In the genomic region with DNA sequence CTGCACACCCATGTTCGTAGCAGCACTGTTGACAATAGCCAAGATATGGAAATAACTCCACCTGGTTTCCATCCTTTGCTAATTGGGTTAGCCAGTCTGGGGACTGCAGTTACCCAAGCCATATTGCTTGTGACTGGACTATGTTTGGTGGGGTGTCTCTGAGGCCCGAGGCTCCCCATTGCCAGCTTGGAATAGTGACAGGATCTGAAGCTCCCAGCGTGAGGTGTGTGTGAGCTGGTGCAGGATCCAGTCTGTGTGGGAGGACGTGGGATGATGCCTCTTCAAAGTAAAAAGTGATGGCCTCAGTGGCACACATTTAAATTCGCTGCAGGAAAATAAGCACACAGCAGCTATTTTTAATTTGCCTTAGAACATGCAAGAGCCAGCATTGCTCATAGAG, we compare ENCODE assay signal across 14 cellular contexts.
A peak's percentile ranks its signal among the peaks of the same experiment; 100 is the strongest.
DNase-seq lines count a peak whose midpoint lies in the region; ATAC-seq and TF ChIP-seq lines count a peak whose summit lies in the region.
"Had no signal": no experiment of that assay in that cellular context is flagged by ENCODE, and none has a peak within 500 bp of the region (broad histone marks: within the 10 kb centered on the region; RNA-seq: fewer than 3 reads in every experiment).

No MANE protein-coding gene starts in this region.

- H3K4me3 Mint-ChIP-seq in activated CD4-positive, alpha-beta memory T cell treated with anti-CD3 and anti-CD28 coated beads for 36 hours, result no peak overlapping the region
- H3K4me3 Mint-ChIP-seq: CD4-positive, alpha-beta T cell; GM23338 had no signal

- H3K27ac ChIP-seq in neuronal stem cell (replicated peaks; ENCODE audit: low read length), result no peak overlapping the region
- H3K27ac ChIP-seq in thoracic aorta, result no peak overlapping the region
- H3K27ac ChIP-seq: C4-2B had no signal

- no peak overlapping the region for H3K14ac ChIP-seq in neuronal stem cell (ENCODE audit: low read length)

- no peak overlapping the region for H3K9ac ChIP-seq in neuronal stem cell (ENCODE audit: low read depth, low read length, poor library complexity)

- no peaks in the 10 kb centered on the region for H3K9me3 ChIP-seq in neuronal stem cell (replicated peaks in 1 of 2; ENCODE audit: control insufficient read depth in 2 of 2, insufficient read depth in 1 of 2, low read depth in 1 of 2, low read length in 2 of 2)
- H3K9me3 ChIP-seq in thoracic aorta, result no peaks in the 10 kb centered on the region
- H3K9me3 ChIP-seq: Caco-2 had no signal

- H3K27me3 ChIP-seq in neuronal stem cell (ENCODE audit: control insufficient read depth in 3 of 3, insufficient read depth in 3 of 3, low read depth in 1 of 3, low read length in 3 of 3) (no peaks in the 10 kb centered on the region), thoracic aorta (replicated peaks; ENCODE audit: insufficient read depth) (no peaks in the 10 kb centered on the region)

- no CpG with 5 or more reads among the region's 5 CpGs for WGBS in neuronal stem cell (ENCODE audit: extremely low coverage in 2 of 2, insufficient read length in 2 of 2, insufficient replicate concordance in 1 of 2), 2 donors

- POLR2A ChIA-PET in activated CD4-positive, alpha-beta memory T cell treated with anti-CD3 and anti-CD28 coated beads for 36 hours (lab: Charles Lee), result no interaction called here

- H2AFZ ChIP-seq in neuronal stem cell (ENCODE audit: low read length), result no peak overlapping the region
- H2AFZ ChIP-seq: GM23338 had no signal

- no peak overlapping the region for H4K91ac ChIP-seq in neuronal stem cell (ENCODE audit: low read depth, low read length, poor library complexity)

- no peak overlapping the region for H3K4me3 ChIP-seq in neuronal stem cell (ENCODE audit: low read length in 2 of 2)
- peak overlapping the region; percentile 30 for H3K4me3 ChIP-seq in thoracic aorta
- H3K4me3 ChIP-seq: GM23338 had no signal

- no peak overlapping the region for H2BK120ac ChIP-seq in neuronal stem cell (ENCODE audit: low read depth, low read length)

- TF ChIP-seq CTCF in thoracic aorta (IDR thresholded peaks at IDR 0.05), result no peak

- H3K36me3 ChIP-seq in neuronal stem cell (replicated peaks in 1 of 2; ENCODE audit: control insufficient read depth in 2 of 2, insufficient read depth in 2 of 2, low read length in 2 of 2), result no peaks in the 10 kb centered on the region
- H3K36me3 ChIP-seq in thoracic aorta, result no peaks in the 10 kb centered on the region

- H3K4me1 Mint-ChIP-seq in activated CD4-positive, alpha-beta memory T cell treated with anti-CD3 and anti-CD28 coated beads for 36 hours (ENCODE audit: low read depth), result peaks cover 4% of the 10 kb centered on the region

- H3K27me3 Mint-ChIP-seq in activated CD4-positive, alpha-beta memory T cell treated with anti-CD3 and anti-CD28 coated beads for 36 hours, result peaks cover 18% of the 10 kb centered on the region

- H3K79me1 ChIP-seq in neuronal stem cell (ENCODE audit: low read depth, low read length), result no peaks in the 10 kb centered on the region

- no peaks in the 10 kb centered on the region for H3K9me3 Mint-ChIP-seq in activated CD4-positive, alpha-beta memory T cell treated with anti-CD3 and anti-CD28 coated beads for 36 hours
- H3K9me3 Mint-ChIP-seq: CD4-positive, alpha-beta T cell; GM23338 had no signal

- no peak overlapping the region for H2BK12ac ChIP-seq in neuronal stem cell (ENCODE audit: low read length)

- no peak overlapping the region for H2BK15ac ChIP-seq in neuronal stem cell (ENCODE audit: low read length)

- H3K23ac ChIP-seq in neuronal stem cell (ENCODE audit: low read depth, low read length, poor library complexity), result no peak overlapping the region

- no peak overlapping the region for H3K4me2 ChIP-seq in neuronal stem cell (ENCODE audit: insufficient read depth, low read length, poor library complexity, severe bottlenecking)
- H3K4me2 ChIP-seq: GM23338 had no signal

- H3K4me1 ChIP-seq in neuronal stem cell (ENCODE audit: control insufficient read depth in 2 of 2, insufficient read depth in 1 of 2, low read depth in 1 of 2, low read length in 2 of 2) (peaks cover 1 to 17% of the 10 kb centered on the region in 2 donors), thoracic aorta (ENCODE audit: control insufficient read depth in 1 of 2, low read depth in 2 of 2) (peaks cover 0 to 12% of the 10 kb centered on the region in 2 donors)
- H3K4me1 ChIP-seq: Caco-2 had no signal

- CTCF ChIA-PET in activated CD4-positive, alpha-beta memory T cell treated with anti-CD3 and anti-CD28 coated beads for 36 hours (lab: Charles Lee), result no interaction called here

- no peak overlapping the region for H3K27ac Mint-ChIP-seq in activated CD4-positive, alpha-beta memory T cell treated with anti-CD3 and anti-CD28 coated beads for 36 hours
- H3K27ac Mint-ChIP-seq: CD4-positive, alpha-beta T cell; GM23338 had no signal

- H4K8ac ChIP-seq in neuronal stem cell (ENCODE audit: low read depth, low read length), result no peak overlapping the region

- H3K18ac ChIP-seq in neuronal stem cell (ENCODE audit: low read length), result peak overlapping the region; percentile 59

- no peak overlapping the region for H3K4ac ChIP-seq in neuronal stem cell (ENCODE audit: low read length)

- intact Hi-C loops in activated CD4-positive, alpha-beta memory T cell treated with anti-CD3 and anti-CD28 coated beads for 36 hours (cut with micrococcal nuclease), result no loop called here

- ATAC-seq in thoracic aorta (ENCODE audit: insufficient number of reproducible peaks, low FRiP score, low read depth), result no peak
- ATAC-seq: GM23338 had no signal

- no peak overlapping the region for H2BK5ac ChIP-seq in neuronal stem cell (ENCODE audit: low read length)

- no peaks in the 10 kb centered on the region for H3K36me3 Mint-ChIP-seq in activated CD4-positive, alpha-beta memory T cell treated with anti-CD3 and anti-CD28 coated beads for 36 hours

- peak; percentile 46 for DNase-seq in SK-N-DZ (ENCODE audit: low spot score)
- DNase-seq in cerebellum (ENCODE audit: low spot score), result peak; percentile 25
- no peak for DNase-seq in neuronal stem cell (ENCODE audit: low spot score)
- DNase-seq in thoracic aorta (ENCODE audit: low spot score), result no peak
- DNase-seq in DMS79 treated with DMSO at 0.1 percent for 48 hours (lab: John Stamatoyannopoulos, UW), result no peak
- no peak for DNase-seq in activated CD8-positive, alpha-beta memory T cell treated with anti-CD3 and anti-CD28 coated beads for 24 hours
- DNase-seq in activated CD4-positive, alpha-beta memory T cell treated with anti-CD3 and anti-CD28 coated beads for 36 hours, result no peak
- DNase-seq: AML-193; Caco-2; CD4-positive, alpha-beta T cell; GDM1; HCEC 1CT had no signal

- no peak overlapping the region for H2AK5ac ChIP-seq in neuronal stem cell (ENCODE audit: low read depth, low read length)

Comparison
In these comparisons a context has a peak if more than half of its experiments do, and no peak if none do; other contexts are left out.
1. DNase-seq: peak in SK-N-DZ (single experiment) and cerebellum (single experiment); none in neuronal stem cell (single experiment), thoracic aorta (single experiment), DMS79 treated with DMSO at 0.1 percent for 48 hours (single experiment), activated CD8-positive, alpha-beta memory T cell treated with anti-CD3 and anti-CD28 coated beads for 24 hours (single experiment) and activated CD4-positive, alpha-beta memory T cell treated with anti-CD3 and anti-CD28 coated beads for 36 hours (single experiment).